8 cellular contexts compared by ENCODE assay signal in the genomic region with DNA sequence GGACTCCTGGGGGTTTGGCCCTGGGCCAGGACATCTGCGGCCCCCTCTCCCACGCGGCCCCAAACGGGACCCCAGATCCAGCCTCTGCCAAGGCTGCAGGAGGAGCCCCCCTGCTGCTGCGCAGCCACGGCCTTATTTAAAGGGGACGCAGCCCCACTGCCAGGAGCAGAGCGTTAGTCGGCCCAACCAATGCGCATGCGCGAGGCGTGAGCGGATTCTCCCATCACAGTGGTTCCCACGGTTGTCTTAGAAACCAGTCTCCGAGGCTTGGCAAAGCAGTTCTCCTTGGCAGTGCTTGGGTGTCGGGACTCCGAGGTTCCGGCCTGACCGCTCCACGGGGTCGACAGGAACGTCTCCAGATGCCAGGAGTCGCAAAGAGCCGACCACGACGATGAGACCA.
DNase-seq lines count a peak whose midpoint lies in the region; ATAC-seq and TF ChIP-seq lines count a peak whose summit lies in the region.

No MANE protein-coding gene starts in this region.

- no peak for ATAC-seq in activated CD8-positive, alpha-beta T cell treated with anti-CD3 and anti-CD28 coated beads, Interleukin-2, amount 10 ng/mL, durations not matched to agents 7 days and 5 days
- ATAC-seq in foreskin keratinocyte: peak; percentile 64
- no peak for ATAC-seq in HG03045 (IDR thresholded peaks at IDR 0.05; ENCODE audit: unreplicated experiment)
- no peak for ATAC-seq in HG03378 (IDR thresholded peaks at IDR 0.05; ENCODE audit: unreplicated experiment)

- no peak overlapping the region for H3K4me3 Mint-ChIP-seq in activated CD8-positive, alpha-beta T cell treated with anti-CD3 and anti-CD28 coated beads, Interleukin-2, amount 10 ng/mL, durations not matched to agents 7 days and 5 days

- POLR2A ChIA-PET in activated CD8-positive, alpha-beta T cell treated with anti-CD3 and anti-CD28 coated beads, Interleukin-2, amount 10 ng/mL, durations not matched to agents 7 days and 5 days (lab: Charles Lee): no interaction called here

- CTCF ChIA-PET in activated CD8-positive, alpha-beta T cell treated with anti-CD3 and anti-CD28 coated beads, Interleukin-2, amount 10 ng/mL, durations not matched to agents 7 days and 5 days (lab: Charles Lee): no interaction called here

- no peak overlapping the region for H3K27ac ChIP-seq in foreskin keratinocyte

- no peaks in the 10 kb centered on the region for H3K4me1 ChIP-seq in foreskin keratinocyte

- peak overlapping the region; percentile 22 for H3K4me3 ChIP-seq in GM12864 (ENCODE audit: low read depth, low read length)

- H3K9me3 Mint-ChIP-seq in activated CD8-positive, alpha-beta T cell treated with anti-CD3 and anti-CD28 coated beads, Interleukin-2, amount 10 ng/mL, durations not matched to agents 7 days and 5 days (ENCODE audit: insufficient read depth): peaks cover 8% of the 10 kb centered on the region

- DNase-seq in GM12864 (ENCODE audit: low read depth) (no peak), foreskin keratinocyte (no peak), NCI-H1048 (lab: John Stamatoyannopoulos, UW) (no peak), kidney tubule cell (ENCODE audit: low spot score) (no peak)
- peak; percentile 47 for DNase-seq in activated CD8-positive, alpha-beta T cell treated with anti-CD3 and anti-CD28 coated beads, Interleukin-2, amount 10 ng/mL, durations not matched to agents 7 days and 5 days
- peak; percentile 42 for DNase-seq in stimulated activated CD4-positive, alpha-beta T cell treated with anti-CD3 and anti-CD28 coated beads, Interleukin-2, amount 100 ng/mL, for 4 hours (ENCODE audit: low read depth)

- H3K27ac Mint-ChIP-seq in activated CD8-positive, alpha-beta T cell treated with anti-CD3 and anti-CD28 coated beads, Interleukin-2, amount 10 ng/mL, durations not matched to agents 7 days and 5 days: no peak overlapping the region

- peaks cover 17% of the 10 kb centered on the region for H3K4me1 Mint-ChIP-seq in activated CD8-positive, alpha-beta T cell treated with anti-CD3 and anti-CD28 coated beads, Interleukin-2, amount 10 ng/mL, durations not matched to agents 7 days and 5 days (ENCODE audit: low read depth)

- H3K27me3 Mint-ChIP-seq in activated CD8-positive, alpha-beta T cell treated with anti-CD3 and anti-CD28 coated beads, Interleukin-2, amount 10 ng/mL, durations not matched to agents 7 days and 5 days (ENCODE audit: low read depth): no peaks in the 10 kb centered on the region

- H3K36me3 Mint-ChIP-seq in activated CD8-positive, alpha-beta T cell treated with anti-CD3 and anti-CD28 coated beads, Interleukin-2, amount 10 ng/mL, durations not matched to agents 7 days and 5 days (ENCODE audit: low read depth): no peaks in the 10 kb centered on the region

- no peaks in the 10 kb centered on the region for H3K27me3 ChIP-seq in foreskin keratinocyte

- TF ChIP-seq CTCF in GM12864 (IDR thresholded peaks at IDR 0.05; ENCODE audit: low read depth, low read length, missing control alignments) (no peak), foreskin keratinocyte (conservative IDR thresholded peaks at IDR 0.05) (no peak)

Comparison
In these comparisons a context has a peak if more than half of its experiments do, and no peak if none do; other contexts are left out.
1. DNase-seq: peak in activated CD8-positive, alpha-beta T cell treated with anti-CD3 and anti-CD28 coated beads, Interleukin-2, amount 10 ng/mL, durations not matched to agents 7 days and 5 days (single experiment) and stimulated activated CD4-positive, alpha-beta T cell treated with anti-CD3 and anti-CD28 coated beads, Interleukin-2, amount 100 ng/mL, for 4 hours (single experiment); none in GM12864 (single experiment), foreskin keratinocyte (0 of 2), NCI-H1048 (single experiment) and kidney tubule cell (single experiment).